In genomic region chr22:44743247-44743646, GRCh38 we compare ENCODE assay signal across 15 cellular contexts. TPM values are rescaled to one million over a fixed set of nuclear protein-coding genes. Genes with fewer than 3 reads are reported as not detected.
DNase-seq lines count a peak whose midpoint lies in the region; TF ChIP-seq lines count a peak whose summit lies in the region.
"Had no signal": no experiment of that assay in that cellular context is flagged by ENCODE, and none has a peak within 500 bp of the region (broad histone marks: within the 10 kb centered on the region; RNA-seq: fewer than 3 reads in every experiment).

No MANE protein-coding gene starts in this region.

- no peaks in the 10 kb centered on the region for H3K36me3 ChIP-seq in Caco-2 (ENCODE audit: control insufficient read depth, insufficient read depth, low read length)
- H3K36me3 ChIP-seq: BE2C had no signal

- intact Hi-C loops in Caco-2 (cut with micrococcal nuclease; ENCODE audit: unreplicated experiment) = no loop called here

- H3K27me3 Mint-ChIP-seq in Caco-2 (ENCODE audit: insufficient read depth, unreplicated experiment) (no peaks in the 10 kb centered on the region), mesothelial cell of epicardium (ENCODE audit: low read depth) (no peaks in the 10 kb centered on the region), progenitor cell of endocrine pancreas (no peaks in the 10 kb centered on the region)

- H3K4me1 ChIP-seq in Caco-2 = peaks cover 82% of the 10 kb centered on the region
- H3K4me1 ChIP-seq: BE2C had no signal

- H3K9me3 Mint-ChIP-seq in Caco-2 (ENCODE audit: unreplicated experiment) (no peaks in the 10 kb centered on the region), mesothelial cell of epicardium (no peaks in the 10 kb centered on the region), progenitor cell of endocrine pancreas (ENCODE audit: low read depth) (no peaks in the 10 kb centered on the region)
- H3K9me3 Mint-ChIP-seq: CD8-positive, alpha-beta T cell; HFFc6 had no signal

- H3K27ac Mint-ChIP-seq in Caco-2 (ENCODE audit: unreplicated experiment) (peak overlapping the region; percentile 84), mesothelial cell of epicardium (peak overlapping the region; percentile 4), progenitor cell of endocrine pancreas (peak overlapping the region; percentile 81)
- H3K27ac Mint-ChIP-seq: CD14-positive monocyte; CD8-positive, alpha-beta T cell; H9; HFFc6 had no signal

- H3K4me3 ChIP-seq in Caco-2 (ENCODE audit: low read depth, low read length) = no peak overlapping the region
- H3K4me3 ChIP-seq: GM12878 had no signal

- H3K27ac ChIP-seq in VCaP = peak overlapping the region; percentile 85

- no TSS peak for BruUV-seq in Caco-2 (replicated peaks; lab: Mats Ljungman, UMichigan)

- CTCF ChIA-PET in Caco-2 (lab: Charles Lee) = interaction anchor here (1.3 kb wide), 1 partner anchor 13 kb away, joined by 7 read pairs; no protein-coding TSS in a partner anchor

- no peaks in the 10 kb centered on the region for H3K9me3 ChIP-seq in Caco-2
- H3K9me3 ChIP-seq: BE2C had no signal

- peaks cover 75% of the 10 kb centered on the region for H3K36me3 Mint-ChIP-seq in Caco-2 (ENCODE audit: insufficient read depth, unreplicated experiment)
- no peaks in the 10 kb centered on the region for H3K36me3 Mint-ChIP-seq in mesothelial cell of epicardium
- no peaks in the 10 kb centered on the region for H3K36me3 Mint-ChIP-seq in progenitor cell of endocrine pancreas (ENCODE audit: insufficient read depth)
- H3K36me3 Mint-ChIP-seq: CD14-positive monocyte; CD8-positive, alpha-beta T cell had no signal

- H3K4me1 Mint-ChIP-seq in Caco-2 (ENCODE audit: low read depth, unreplicated experiment) (peaks cover 48% of the 10 kb centered on the region), mesothelial cell of epicardium (peaks cover 46% of the 10 kb centered on the region), progenitor cell of endocrine pancreas (ENCODE audit: low read depth) (peaks cover 37% of the 10 kb centered on the region)
- H3K4me1 Mint-ChIP-seq: CD14-positive monocyte had no signal

- DNase-seq in Caco-2 (no peak), mesothelial cell of epicardium (ENCODE audit: low spot score in 2 of 2, unreplicated experiment in 2 of 2) (no peak), progenitor cell of endocrine pancreas (ENCODE audit: low spot score, unreplicated experiment) (no peak), EL (no peak), C1 segment of cervical spinal cord (lab: John Stamatoyannopoulos, UW) (no peak)
- DNase-seq in stimulated activated CD4-positive, alpha-beta T cell treated with anti-CD3 and anti-CD28 coated beads, Interleukin-4, amount 100 ng/mL, for 24 hours = no peak
- DNase-seq: BE2C; CD8-positive, alpha-beta T cell; DMS53; GOT3; H9; HFFc6 had no signal

- POLR2A ChIA-PET in Caco-2 (lab: Charles Lee) = interaction anchor here (0.6 to 1.1 kb wide), 3 partner anchors 13 to 603 kb away, joined by 3 read pairs; no protein-coding TSS in a partner anchor

- H3K4me3 Mint-ChIP-seq in Caco-2 (ENCODE audit: unreplicated experiment) (no peak overlapping the region), mesothelial cell of epicardium (no peak overlapping the region), progenitor cell of endocrine pancreas (ENCODE audit: low read depth) (no peak overlapping the region)
- H3K4me3 Mint-ChIP-seq: CD14-positive monocyte; CD8-positive, alpha-beta T cell; H9; HFFc6 had no signal

- TF ChIP-seq CTCF in Caco-2 (IDR thresholded peaks at IDR 0.05; ENCODE audit: insufficient read depth in 1 of 2, low read depth in 1 of 2, low read length in 1 of 2, severe bottlenecking in 1 of 2, unreplicated experiment in 1 of 2) (no peak), VCaP (conservative IDR thresholded peaks at IDR 0.05) (no peak), mesothelial cell of epicardium (IDR thresholded peaks at IDR 0.05; ENCODE audit: unreplicated experiment) (no peak), progenitor cell of endocrine pancreas (IDR thresholded peaks at IDR 0.05; ENCODE audit: unreplicated experiment) (no peak)

- no peaks in the 10 kb centered on the region for H3K27me3 ChIP-seq in Caco-2 (replicated peaks; ENCODE audit: control insufficient read depth, insufficient read depth, low read length)
- H3K27me3 ChIP-seq: BE2C had no signal

RNA-seq across cellular contexts. Expression of gene ARHGAP8, which starts 9.1 kb away (rescaled TPM):
- 81.5 and 90.5 TPM in 2 replicates for total RNA-seq in Caco-2 (2022)
- 161 to 172 TPM (median 166 TPM) in 3 replicates for total RNA-seq in mesothelial cell of epicardium
- 100 and 105 TPM in 2 replicates for total RNA-seq in progenitor cell of endocrine pancreas
- total RNA-seq: GM12878, HFFc6 had no signal

RNA-seq across cellular contexts. Expression of gene PRR5, which starts 41.2 kb away (rescaled TPM):
- total RNA-seq in Caco-2 (2022) (74.8 and 82.8 TPM in 2 replicates), mesothelial cell of epicardium (59.7 to 65.3 TPM (median 63.6 TPM) in 3 replicates), progenitor cell of endocrine pancreas (20.5 and 21.3 TPM in 2 replicates)

Comparison
In these comparisons a context has a peak if more than half of its experiments do, and no peak if none do; other contexts are left out.
1. H3K27ac Mint-ChIP-seq: peak in every context shown above with its lines; median percentile 84 in Caco-2; 81 in progenitor cell of endocrine pancreas; 4 in mesothelial cell of epicardium.